12 cellular contexts compared by ENCODE assay signal in the genomic region with DNA sequence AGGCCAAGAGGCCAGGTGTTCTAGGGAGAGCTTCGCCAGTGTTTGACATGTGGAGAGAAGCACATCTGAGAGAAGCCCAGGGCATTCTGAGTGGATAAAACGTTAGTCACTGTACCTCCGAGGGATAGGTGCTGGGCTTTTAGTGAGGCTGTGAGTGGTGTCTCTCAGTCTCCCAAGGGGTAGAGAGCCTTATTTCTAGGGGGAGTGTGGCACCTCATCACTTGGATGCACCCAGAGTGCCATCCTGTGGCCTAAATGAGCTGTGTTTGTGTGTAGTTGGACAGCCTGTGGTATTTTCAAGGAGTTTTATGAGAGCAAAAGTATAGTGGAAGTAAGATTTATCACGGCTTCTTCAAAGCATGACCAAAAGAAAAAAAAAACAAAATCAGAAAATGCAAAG.
DNase-seq lines count a peak whose midpoint lies in the region; ATAC-seq and TF ChIP-seq lines count a peak whose summit lies in the region.
"Had no signal": no experiment of that assay in that cellular context is flagged by ENCODE, and none has a peak within 500 bp of the region (broad histone marks: within the 10 kb centered on the region; RNA-seq: fewer than 3 reads in every experiment).

No MANE protein-coding gene starts in this region.

- H3K9me3 Mint-ChIP-seq in chondrocyte (ENCODE audit: low read depth) (no peaks in the 10 kb centered on the region), nephron (no peaks in the 10 kb centered on the region)

- H3K9me3 ChIP-seq in T-helper 17 cell (ENCODE audit: control insufficient read depth, low read length, poor library complexity, severe bottlenecking) = no peaks in the 10 kb centered on the region

- peaks cover 12% of the 10 kb centered on the region for H3K4me1 Mint-ChIP-seq in chondrocyte (ENCODE audit: low read depth)
- H3K4me1 Mint-ChIP-seq in nephron = peaks cover 23% of the 10 kb centered on the region
- H3K4me1 Mint-ChIP-seq in T-helper 17 cell = no peaks in the 10 kb centered on the region

- ATAC-seq in T-helper 17 cell = no peak
- ATAC-seq: activated CD4-positive, CD25-positive, alpha-beta regulatory T cell treated with anti-CD3 and anti-CD28 coated beads, Interleukin-2, amount 50 U/mL, for 24 hours had no signal

- H3K27ac Mint-ChIP-seq in chondrocyte (ENCODE audit: unreplicated experiment) = no peak overlapping the region
- peak overlapping the region in 2 of 3 experiments; percentile 3 to 33 for H3K27ac Mint-ChIP-seq in nephron
- no peak overlapping the region for H3K27ac Mint-ChIP-seq in T-helper 17 cell

- H3K4me3 Mint-ChIP-seq in chondrocyte (ENCODE audit: unreplicated experiment) (no peak overlapping the region), nephron (no peak overlapping the region), T-helper 17 cell (no peak overlapping the region)

- TF ChIP-seq CTCF in chondrocyte (IDR thresholded peaks at IDR 0.05) (peak; percentile 83), nephron (IDR thresholded peaks at IDR 0.05; ENCODE audit: unreplicated experiment in 3 of 3) (peak; percentile 30 to 48 (median 39))

- no peaks in the 10 kb centered on the region for H3K36me3 Mint-ChIP-seq in chondrocyte (ENCODE audit: low read depth)
- H3K36me3 Mint-ChIP-seq in nephron (ENCODE audit: low read depth) = no peaks in the 10 kb centered on the region
- no peaks in the 10 kb centered on the region for H3K36me3 Mint-ChIP-seq in T-helper 17 cell (ENCODE audit: low read depth)

- H3K27me3 Mint-ChIP-seq in chondrocyte (ENCODE audit: low read depth) (no peaks in the 10 kb centered on the region), nephron (ENCODE audit: low read depth) (peaks cover 4% of the 10 kb centered on the region), T-helper 17 cell (no peaks in the 10 kb centered on the region)

- DNase-seq in EL = peak; percentile 41
- peak; percentile 48 for DNase-seq in NCI-H526 treated with DMSO at 0.1 percent for 48 hours (lab: John Stamatoyannopoulos, UW)
- DNase-seq in chondrocyte (ENCODE audit: low spot score) = no peak
- DNase-seq in stimulated activated CD4-positive, alpha-beta T cell treated with anti-CD3 and anti-CD28 coated beads, Interleukin-15, amount 100 ng/mL, for 24 hours = no peak
- no peak for DNase-seq in T-helper 9 cell
- DNase-seq in T-helper 17 cell = no peak
- no peak for DNase-seq in NCI-H446 treated with DMSO at 0.1 percent for 48 hours (lab: John Stamatoyannopoulos, UW)
- DNase-seq: activated gamma-delta T cell; NCI-H1048; stimulated activated naive CD4-positive, alpha-beta T cell had no signal

Comparison
In these comparisons a context has a peak if more than half of its experiments do, and no peak if none do; other contexts are left out.
1. DNase-seq: peak in EL (single experiment) and NCI-H526 treated with DMSO at 0.1 percent for 48 hours (single experiment); none in chondrocyte (single experiment), stimulated activated CD4-positive, alpha-beta T cell treated with anti-CD3 and anti-CD28 coated beads, Interleukin-15, amount 100 ng/mL, for 24 hours (single experiment), T-helper 9 cell (single experiment), T-helper 17 cell (0 of 3) and NCI-H446 treated with DMSO at 0.1 percent for 48 hours (single experiment).
2. H3K27ac Mint-ChIP-seq: peak in nephron (2 of 3); none in chondrocyte (single experiment) and T-helper 17 cell (single experiment).